ENCODE assay signal across 24 cellular contexts in the genomic region with DNA sequence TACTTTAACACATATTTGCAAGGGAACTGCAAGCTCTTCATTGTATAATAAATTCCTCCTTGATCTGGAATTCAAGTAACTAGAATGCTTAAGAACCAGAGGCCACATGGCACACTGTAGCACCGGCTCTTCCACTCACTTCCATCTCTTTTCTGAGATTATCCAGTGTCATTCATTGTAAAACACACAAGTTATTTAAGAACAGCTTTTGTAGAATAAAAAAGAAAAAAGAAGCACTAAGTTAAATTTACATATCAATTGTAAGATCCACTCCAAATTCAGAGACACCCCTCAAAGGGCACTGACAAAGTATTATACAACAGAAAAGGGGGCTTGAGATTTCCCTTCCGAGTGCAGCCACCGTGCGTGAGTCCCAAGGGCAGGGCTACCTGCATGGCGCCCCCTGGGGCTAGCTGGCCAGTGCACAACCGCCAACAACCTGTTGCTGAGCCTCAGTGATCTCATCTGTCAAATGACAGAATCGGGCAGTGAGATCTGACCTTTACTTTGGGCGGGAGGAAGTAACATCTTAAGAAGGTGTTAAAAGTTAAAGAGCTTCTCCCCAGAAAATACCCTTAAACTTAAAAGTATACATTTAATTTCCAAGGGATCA. TPM values are rescaled to one million over a fixed set of nuclear protein-coding genes. Genes with fewer than 3 reads are reported as not detected.
DNase-seq lines count a peak whose midpoint lies in the region; ATAC-seq, FAIRE-seq and TF ChIP-seq lines count a peak whose summit lies in the region.
"Had no signal": no experiment of that assay in that cellular context is flagged by ENCODE, and none has a peak within 500 bp of the region (broad histone marks: within the 10 kb centered on the region; RNA-seq: fewer than 3 reads in every experiment).

No MANE protein-coding gene starts in this region.

- no TSS peak for BruUV-seq in PC-3 (replicated peaks; lab: Mats Ljungman, UMichigan)
- BruUV-seq in PC-9 (replicated peaks; lab: Mats Ljungman, UMichigan) = no TSS peak

- H3K79me2 ChIP-seq in PC-3 (ENCODE audit: low read length) (0 out of 2 replicates have a peak, but pooled peaks cover 7% of the 10 kb centered on the region), PC-9 (ENCODE audit: low read depth) (no peaks in the 10 kb centered on the region)

- ATAC-seq in PC-3 (no peak), GM21723 (IDR thresholded peaks at IDR 0.05; ENCODE audit: unreplicated experiment) (no peak)
- ATAC-seq: activated CD8-positive, alpha-beta T cell treated with anti-CD3 and anti-CD28 coated beads, Interleukin-2, amount 10 ng/mL, durations not matched to agents 7 days and 5 days; gastrocnemius medialis; natural killer cell; T-cell had no signal

- DNase-seq in H7 = peak; percentile 55
- DNase-seq in PC-3 = no peak
- no peak for DNase-seq in retinal pigment epithelial cell (ENCODE audit: low read depth)
- DNase-seq in PC-9 = no peak
- DNase-seq in kidney = no peak
- DNase-seq: activated CD8-positive, alpha-beta T cell treated with anti-CD3 and anti-CD28 coated beads, Interleukin-2, amount 10 ng/mL, durations not matched to agents 7 days and 5 days; anterior cingulate cortex; C1 segment of cervical spinal cord; Caco-2; gastrocnemius medialis; KG1; MM.1S; natural killer cell; NCI-H2029 treated with DMSO at 0.1 percent for 48 hours; NCI-H226; NCI-H69; ovary; retina; T-cell had no signal

- H3K9me3 ChIP-seq in PC-3 (ENCODE audit: low read length) (no peaks in the 10 kb centered on the region), iPS-18a (ENCODE audit: control insufficient read depth, low read depth, low read length) (no peaks in the 10 kb centered on the region), PC-9 (ENCODE audit: insufficient read depth, low read depth) (no peaks in the 10 kb centered on the region), kidney (ENCODE audit: control insufficient read depth in 1 of 2, low read length in 2 of 2) (no peaks in the 10 kb centered on the region)
- H3K9me3 ChIP-seq: Caco-2, gastrocnemius medialis, ovary, upper lobe of left lung had no signal

- no peaks in the 10 kb centered on the region for H4K20me1 ChIP-seq in PC-3 (ENCODE audit: low read length)
- no peaks in the 10 kb centered on the region for H4K20me1 ChIP-seq in PC-9 (ENCODE audit: insufficient read depth)

- H3K4me2 ChIP-seq in PC-3 (ENCODE audit: low read length) (no peak overlapping the region), PC-9 (no peak overlapping the region)

- POLR2A ChIA-PET in PC-3 (lab: Charles Lee; ENCODE audit: unreplicated experiment) (interaction anchor here (0.6 kb wide), 1 partner anchor 14 kb away, joined by 3 read pairs; no protein-coding TSS in a partner anchor), PC-9 (lab: Charles Lee; ENCODE audit: unreplicated experiment) (no interaction called here)

- H3K4me1 ChIP-seq in PC-3 (ENCODE audit: insufficient read depth, low read length) = peaks cover 9% of the 10 kb centered on the region
- peaks cover 87% of the 10 kb centered on the region for H3K4me1 ChIP-seq in iPS-18a (ENCODE audit: control insufficient read depth, low read depth, low read length)
- H3K4me1 ChIP-seq in PC-9 (replicated peaks; ENCODE audit: insufficient read depth) = no peaks in the 10 kb centered on the region
- H3K4me1 ChIP-seq in kidney (ENCODE audit: control insufficient read depth in 1 of 2, insufficient read depth in 1 of 2, low read depth in 1 of 2, low read length in 2 of 2) = no peaks in the 10 kb centered on the region
- H3K4me1 ChIP-seq: Caco-2 had no signal

- H3K4me3 ChIP-seq in H7 (ENCODE audit: insufficient read depth, low read depth, low read length) (no peak overlapping the region), PC-3 (ENCODE audit: low read length) (no peak overlapping the region), iPS-18a (ENCODE audit: low read length) (peak overlapping the region; percentile 10), retinal pigment epithelial cell (ENCODE audit: low read length) (no peak overlapping the region), PC-9 (no peak overlapping the region), kidney (ENCODE audit: low read length in 2 of 2) (no peak overlapping the region)
- H3K4me3 ChIP-seq: gastrocnemius medialis, ovary, upper lobe of left lung had no signal

- H3K9me2 ChIP-seq in PC-3 (replicated peaks; ENCODE audit: low read length) = no peaks in the 10 kb centered on the region
- no peaks in the 10 kb centered on the region for H3K9me2 ChIP-seq in PC-9 (ENCODE audit: insufficient read depth)

- H3F3A ChIP-seq in PC-3 (ENCODE audit: low read length, unreplicated experiment) (no peaks in the 10 kb centered on the region), PC-9 (ENCODE audit: insufficient read depth, low read depth) (no peaks in the 10 kb centered on the region)

- FAIRE-seq in kidney (lab: Jason Lieb, UNC) = no peak
- FAIRE-seq: islet of Langerhans had no signal

- H3K9ac ChIP-seq in PC-3 (ENCODE audit: low read length) (no peak overlapping the region), iPS-18a (ENCODE audit: low read length) (peak overlapping the region; percentile 49), kidney (ENCODE audit: low read length in 2 of 2) (no peak overlapping the region)

- H2AFZ ChIP-seq in PC-3 (ENCODE audit: low read length) = no peak overlapping the region
- H2AFZ ChIP-seq in PC-9 = no peak overlapping the region

- H3K27me3 ChIP-seq in H7 (ENCODE audit: control insufficient read depth, insufficient read depth, low read length) (no peaks in the 10 kb centered on the region), PC-3 (ENCODE audit: low read length) (no peaks in the 10 kb centered on the region), iPS-18a (ENCODE audit: control insufficient read depth, insufficient read depth, low read length) (no peaks in the 10 kb centered on the region), PC-9 (ENCODE audit: insufficient read depth, low read depth) (peaks cover 95% of the 10 kb centered on the region)
- H3K27me3 ChIP-seq: ovary had no signal

- H3K27ac ChIP-seq in PC-3 (ENCODE audit: low read length) = no peak overlapping the region
- no peak overlapping the region for H3K27ac ChIP-seq in iPS-18a (ENCODE audit: low read length)
- H3K27ac ChIP-seq in PC-9 = no peak overlapping the region
- no peak overlapping the region for H3K27ac ChIP-seq in kidney (ENCODE audit: low read depth in 2 of 2, low read length in 2 of 2)
- H3K27ac ChIP-seq: gastrocnemius medialis, ovary, RWPE1, upper lobe of left lung had no signal

- CTCF ChIA-PET in PC-3 (lab: Charles Lee) = no interaction called here
- CTCF ChIA-PET in PC-9 (lab: Charles Lee) = no interaction called here

- TF ChIP-seq CTCF in PC-3 (conservative IDR thresholded peaks at IDR 0.05; ENCODE audit: low read depth, low read length) (peak; percentile 38; the same call in 1 of the 2 replicates), retinal pigment epithelial cell (conservative IDR thresholded peaks at IDR 0.05; ENCODE audit: low read depth, low read length) (peak; percentile 21), PC-9 (conservative IDR thresholded peaks at IDR 0.05) (no peak), kidney (IDR thresholded peaks at IDR 0.05; ENCODE audit: borderline replicate concordance, extremely low read depth, insufficient read depth) (no peak)

- H3K36me3 ChIP-seq in H7 (replicated peaks; ENCODE audit: control insufficient read depth, insufficient read depth, low read length) = no peaks in the 10 kb centered on the region
- H3K36me3 ChIP-seq in PC-3 (ENCODE audit: low read depth, low read length) = no peaks in the 10 kb centered on the region
- peaks cover under 1% of the 10 kb centered on the region for H3K36me3 ChIP-seq in iPS-18a (ENCODE audit: control insufficient read depth, low read depth, low read length)
- no peaks in the 10 kb centered on the region for H3K36me3 ChIP-seq in PC-9 (ENCODE audit: low read depth)
- H3K36me3 ChIP-seq in kidney (ENCODE audit: control insufficient read depth in 1 of 2, insufficient read depth in 2 of 2, low read length in 2 of 2) = no peaks in the 10 kb centered on the region
- H3K36me3 ChIP-seq: gastrocnemius medialis, ovary had no signal

- intact Hi-C loops in PC-3 (cut with micrococcal nuclease) (no loop called here), PC-9 (cut with micrococcal nuclease; ENCODE audit: unreplicated experiment) (no loop called here), kidney (cut with DNase I) (no loop called here)

RNA-seq across cellular contexts. Expression of gene GLI3, which starts 12.5 kb away (rescaled TPM):
- 6.7 and 12.4 TPM in 2 replicates for total RNA-seq in H7 (2014; rRNA removed; shearing (Covaris generic))
- total RNA-seq in PC-3 (2014; rRNA removed) (3.5 and 9.6 TPM in 2 replicates), PC-9 (2021) (not detected in 2 replicates), kidney (11.1 TPM)
- polyA plus RNA-seq in kidney (ENCODE audit: insufficient read depth, low read depth, low replicate concordance) = 0.92 TPM
- total RNA-seq: activated CD8-positive, alpha-beta T cell treated with anti-CD3 and anti-CD28 coated beads, Interleukin-2, amount 10 ng/mL, durations not matched to agents 7 days and 5 days had no signal

Comparison
In these comparisons a context has a peak if more than half of its experiments do, and no peak if none do; other contexts are left out.
1. CTCF ChIP-seq: peak in PC-3 (single experiment) and retinal pigment epithelial cell (single experiment); none in PC-9 (single experiment) and kidney (single experiment).